Comparison of ENCODE assay signal across 10 cellular contexts in the genomic region with DNA sequence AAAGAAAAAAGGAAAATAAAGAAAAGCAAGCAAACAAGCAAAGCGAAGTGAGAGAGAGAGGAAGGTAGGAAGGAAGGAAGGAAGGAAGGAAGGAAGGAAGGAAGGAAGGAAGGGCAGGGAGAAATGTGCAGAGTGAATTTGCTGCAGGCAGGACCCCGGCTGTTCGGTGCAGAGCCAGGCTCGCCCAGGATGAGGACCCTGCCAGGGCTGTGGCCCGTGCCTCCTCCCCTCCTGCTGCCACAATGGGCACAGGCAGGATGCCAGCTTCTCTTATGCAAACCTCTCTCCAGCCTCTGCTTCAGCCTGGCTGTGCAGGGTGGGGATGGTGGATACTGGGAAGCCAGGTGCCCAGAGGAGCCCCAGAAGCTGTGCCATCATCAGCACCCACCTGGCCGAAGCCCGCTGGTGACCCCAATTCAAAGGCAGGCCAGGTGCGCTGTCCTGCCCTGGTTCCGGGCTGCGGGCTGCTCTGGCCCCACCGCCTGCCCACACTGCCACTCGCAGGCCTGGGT. TPM values are rescaled to one million over a fixed set of nuclear protein-coding genes. Genes with fewer than 3 reads are reported as not detected.
A peak's percentile ranks its signal among the peaks of the same experiment; 100 is the strongest.
DNase-seq lines count a peak whose midpoint lies in the region; ATAC-seq, FAIRE-seq and TF ChIP-seq lines count a peak whose summit lies in the region.
"Had no signal": no experiment of that assay in that cellular context is flagged by ENCODE, and none has a peak within 500 bp of the region (broad histone marks: within the 10 kb centered on the region; RNA-seq: fewer than 3 reads in every experiment).

No MANE protein-coding gene starts in this region.

- H3K4me3 ChIP-seq in DOHH2 (ENCODE audit: low read length) = no peak overlapping the region
- no peak overlapping the region for H3K4me3 ChIP-seq in esophagus muscularis mucosa
- no peak overlapping the region for H3K4me3 ChIP-seq in psoas muscle
- H3K4me3 ChIP-seq in osteoblast (ENCODE audit: insufficient read depth, low read length) = no peak overlapping the region
- no peak overlapping the region for H3K4me3 ChIP-seq in HAP-1
- H3K4me3 ChIP-seq: hepatocyte had no signal

- H3K9me3 ChIP-seq in DOHH2 (ENCODE audit: control insufficient read depth, insufficient read depth, low read length) (no peaks in the 10 kb centered on the region), esophagus muscularis mucosa (no peaks in the 10 kb centered on the region), psoas muscle (no peaks in the 10 kb centered on the region), osteoblast (ENCODE audit: low read depth, low read length) (no peaks in the 10 kb centered on the region), HAP-1 (no peaks in the 10 kb centered on the region)

- no peaks in the 10 kb centered on the region for H3K36me3 ChIP-seq in DOHH2 (ENCODE audit: control insufficient read depth, low read length)
- peaks cover 0 to 66% (median 42%) of the 10 kb centered on the region in 4 donors for H3K36me3 ChIP-seq in esophagus muscularis mucosa
- H3K36me3 ChIP-seq in psoas muscle (ENCODE audit: insufficient read depth in 1 of 2, low read depth in 1 of 2) = peaks cover 0 to 3% of the 10 kb centered on the region in 2 donors
- H3K36me3 ChIP-seq in osteoblast (ENCODE audit: insufficient read depth, low read length) = no peaks in the 10 kb centered on the region
- no peaks in the 10 kb centered on the region for H3K36me3 ChIP-seq in HAP-1 (replicated peaks)

- no peak for FAIRE-seq in HTR-8/SVneo (lab: Jason Lieb, UNC)

- H2AFZ ChIP-seq in osteoblast (ENCODE audit: low read length) = no peak overlapping the region
- H2AFZ ChIP-seq: hepatocyte had no signal

- H3K4me2 ChIP-seq in DOHH2 (ENCODE audit: low read length) = 0 out of 2 replicates have a peak overlapping the region, but pooled peaks have one; percentile 12
- H3K4me2 ChIP-seq in osteoblast (ENCODE audit: insufficient read depth, low read length) = no peak overlapping the region
- H3K4me2 ChIP-seq: hepatocyte had no signal

- 44% methylated on average over 5 of the region's 12 CpGs for WGBS in esophagus muscularis mucosa
- 59 to 70% (median 59%) methylated on average over 11 to 12 of the region's 12 CpGs for WGBS in psoas muscle, 3 donors

- H3K9me2 ChIP-seq in DOHH2 (replicated peaks; ENCODE audit: control insufficient read depth, low read length) = no peaks in the 10 kb centered on the region

- H3K27me3 ChIP-seq in DOHH2 (ENCODE audit: control insufficient read depth, low read length) = no peaks in the 10 kb centered on the region
- H3K27me3 ChIP-seq in esophagus muscularis mucosa = no peaks in the 10 kb centered on the region
- H3K27me3 ChIP-seq in psoas muscle (ENCODE audit: insufficient read depth in 3 of 3, low read length in 2 of 3) = no peaks in the 10 kb centered on the region
- H3K27me3 ChIP-seq in osteoblast (ENCODE audit: insufficient read depth, low read length) = no peaks in the 10 kb centered on the region
- H3K27me3 ChIP-seq in HAP-1 (ENCODE audit: low read depth) = no peaks in the 10 kb centered on the region
- H3K27me3 ChIP-seq: hepatocyte had no signal

- in situ Hi-C loops in HAP-1 (cut with MboI; ENCODE audit: low sequenced_read_pairs) = no loop called here

- H3K27ac ChIP-seq in DOHH2 (ENCODE audit: low read depth, low read length) = no peak overlapping the region
- H3K27ac ChIP-seq in esophagus muscularis mucosa (replicated peaks in 1 of 4) = peak overlapping the region; percentile 88 to 93 (median 92)
- peak overlapping the region; percentile 15 for H3K27ac ChIP-seq in psoas muscle
- H3K27ac ChIP-seq in osteoblast (ENCODE audit: low read depth, low read length) = no peak overlapping the region
- H3K27ac ChIP-seq: hepatocyte had no signal

- H4K20me1 ChIP-seq in DOHH2 (ENCODE audit: control insufficient read depth, insufficient read depth, low read depth, low read length) = no peaks in the 10 kb centered on the region
- no peaks in the 10 kb centered on the region for H4K20me1 ChIP-seq in osteoblast (ENCODE audit: insufficient read depth, low read length)

- no peak for TF ChIP-seq POLR2A in esophagus muscularis mucosa (IDR thresholded peaks at IDR 0.05; ENCODE audit: low read depth)

- intact Hi-C loops in esophagus muscularis mucosa (cut with DNase I) (loop anchor here (5.0 kb wide), 1 partner anchor 33 kb away; no protein-coding TSS in a partner anchor), psoas muscle (cut with DNase I) (loop anchor here (1.0 to 5.0 kb wide), 2 partner anchors 48 to 58 kb away; no protein-coding TSS in a partner anchor)

- H3K4me1 ChIP-seq in DOHH2 (ENCODE audit: control insufficient read depth, low read length) (peaks cover 30% of the 10 kb centered on the region), esophagus muscularis mucosa (peaks cover 94 to 100% (median 98%) of the 10 kb centered on the region in 4 donors), psoas muscle (peaks cover 16% of the 10 kb centered on the region), osteoblast (ENCODE audit: insufficient read depth, low read length) (peaks cover 6% of the 10 kb centered on the region), HAP-1 (no peaks in the 10 kb centered on the region)

- H3K79me2 ChIP-seq in DOHH2 (ENCODE audit: control insufficient read depth, low read length) = no peaks in the 10 kb centered on the region
- no peaks in the 10 kb centered on the region for H3K79me2 ChIP-seq in osteoblast (ENCODE audit: insufficient read depth, low read length)
- H3K79me2 ChIP-seq: hepatocyte had no signal

- DNase-seq in NCI-H2081 treated with DMSO at 0.1 percent for 48 hours (lab: John Stamatoyannopoulos, UW) (peak; percentile 8), esophagus muscularis mucosa (ENCODE audit: extremely low spot score) (no peak), psoas muscle (peak in 1 of 2 donors; percentile 52), osteoblast (ENCODE audit: insufficient read length, low spot score, missing footprints) (no peak), HAP-1 (ENCODE audit: low spot score in 2 of 2) (no peak), HTR-8/SVneo (ENCODE audit: insufficient read length, low spot score) (no peak)
- DNase-seq in activated CD4-positive, alpha-beta T cell treated with anti-CD3 and anti-CD28 coated beads for 48 hours = no peak

- no peak for TF ChIP-seq EP300 in esophagus muscularis mucosa (IDR thresholded peaks at IDR 0.05)

- TF ChIP-seq CTCF in DOHH2 (IDR thresholded peaks at IDR 0.05; ENCODE audit: low read depth, low read length, poor library complexity, severe bottlenecking) (no peak), esophagus muscularis mucosa (IDR thresholded peaks at IDR 0.05) (no peak), psoas muscle (IDR thresholded peaks at IDR 0.05) (no peak), osteoblast (IDR thresholded peaks at IDR 0.05; ENCODE audit: extremely low read depth, low read depth, low read length) (no peak)

- peak in 1 of 4 donors; percentile 46 for ATAC-seq in psoas muscle

- H3F3A ChIP-seq in DOHH2 (ENCODE audit: control insufficient read depth, insufficient read depth) = no peaks in the 10 kb centered on the region; the same call in 1 of the 2 replicates

RNA-seq across cellular contexts. Expression of a gene that starts 3.2 kb away (rescaled TPM):
- total RNA-seq in esophagus muscularis mucosa (under 1 TPM in 1 of 4 donors, not detected in 3; 0.40 TPM), psoas muscle (under 1 TPM in 1 of 4 donors, not detected in 3; 0.17 TPM), osteoblast (not detected in 2 replicates)
- under 1 TPM; 0.14 to 0.35 (median 0.21) TPM for polyA plus RNA-seq in psoas muscle
- total RNA-seq: chondrocyte, hepatocyte had no signal

RNA-seq across cellular contexts. Expression of a gene that starts 26.2 kb away (rescaled TPM):
- total RNA-seq in esophagus muscularis mucosa = 100 to 1,000 TPM in 3 of 4 donors, 10 to 100 TPM in 1; 99.2 to 342 (median 175) TPM
- total RNA-seq in psoas muscle = 10 to 100 TPM in 3 of 4 donors, 1 to 10 TPM in 1; 9.3 to 31.8 (median 20.5) TPM
- 10 to 100 TPM; 12.1 to 16.4 (median 12.9) TPM for polyA plus RNA-seq in psoas muscle
- 11.2 and 14.8 TPM in 2 replicates for total RNA-seq in osteoblast

RNA-seq across cellular contexts. Expression of a gene that starts 52.1 kb away (rescaled TPM):
- total RNA-seq in esophagus muscularis mucosa (10 to 100 TPM in 1 of 4 donors, 1 to 10 TPM in 3; 5.8 to 11.8 (median 9.4) TPM), psoas muscle (1 to 10 TPM; 1.6 to 3.7 (median 2.1) TPM), osteoblast (5.8 and 6.5 TPM in 2 replicates)
- 1 to 10 TPM; 1.5 to 4.1 (median 2.5) TPM for polyA plus RNA-seq in psoas muscle

Comparison
In these comparisons a context has a peak if more than half of its experiments do, and no peak if none do; other contexts are left out.
1. H3K27ac ChIP-seq: peak in esophagus muscularis mucosa (4 of 4) and psoas muscle (single experiment); none in DOHH2 (single experiment) and osteoblast (single experiment).